ENCODE assay signal across 26 cellular contexts in the genomic region with DNA sequence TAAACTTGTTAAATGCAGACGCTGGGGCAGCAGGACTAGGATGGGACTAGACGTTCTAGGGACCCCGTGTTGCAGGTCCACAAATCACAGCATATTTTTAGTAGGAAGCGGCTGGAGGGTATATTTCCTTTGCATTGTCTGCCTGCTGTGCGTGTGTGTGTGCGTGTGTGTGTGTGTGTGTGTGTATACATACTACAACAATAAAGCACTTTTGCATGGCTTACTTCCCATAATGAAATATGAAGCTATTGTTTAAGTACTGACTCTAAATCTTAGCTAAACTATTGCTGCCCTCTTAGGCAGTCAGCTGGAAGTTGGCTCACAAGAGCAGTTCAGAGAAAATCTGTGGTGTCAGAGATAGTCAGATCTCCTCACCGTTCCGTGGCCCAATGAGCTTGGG.
"Had no signal": no experiment of that assay in that cellular context is flagged by ENCODE, and none has a peak within 500 bp of the region (broad histone marks: within the 10 kb centered on the region; RNA-seq: fewer than 3 reads in every experiment).

No MANE protein-coding gene starts in this region.

- H3K4me3 Mint-ChIP-seq: activated CD4-positive, alpha-beta memory T cell treated with anti-CD3 and anti-CD28 coated beads, Interleukin-2, amount 10 ng/mL, durations not matched to agents 7 days and 5 days; activated CD4-positive, alpha-beta T cell treated with anti-CD3 and anti-CD28 coated beads, Interleukin-2, amount 10 ng/mL, durations not matched to agents 7 days and 5 days; activated CD8-positive, alpha-beta memory T cell treated with anti-CD3 and anti-CD28 coated beads, Interleukin-2, amount 10 ng/mL, durations not matched to agents 7 days and 5 days; activated naive CD8-positive, alpha-beta T cell treated with anti-CD3 and anti-CD28 coated beads for 36 hours; mesothelial cell of epicardium; type B pancreatic cell had no signal

- H3K4me3 ChIP-seq: adrenal gland, body of pancreas, colonic mucosa, dorsolateral prefrontal cortex, gastroesophageal sphincter, hepatocyte, right atrium auricular region, smooth muscle cell, thoracic aorta, vagina had no signal

- H3K27ac Mint-ChIP-seq: mesothelial cell of epicardium, type B pancreatic cell had no signal

- H3K36me3 ChIP-seq: adrenal gland, colonic mucosa, gastroesophageal sphincter, right atrium auricular region, thoracic aorta, vagina had no signal

- H3K4me1 ChIP-seq: adrenal gland, body of pancreas, colonic mucosa, gastroesophageal sphincter, right atrium auricular region, vagina had no signal

- H3K27me3 ChIP-seq: adrenal gland, body of pancreas, colonic mucosa, dorsolateral prefrontal cortex, gastroesophageal sphincter, hepatocyte, right atrium auricular region, vagina had no signal

- H3K4me1 Mint-ChIP-seq: mesothelial cell of epicardium had no signal

- H3K9me3 ChIP-seq: adrenal gland, colonic mucosa, vagina had no signal

- DNase-seq: activated CD4-positive, alpha-beta memory T cell treated with anti-CD3 and anti-CD28 coated beads, Interleukin-2, amount 10 ng/mL, durations not matched to agents 7 days and 5 days; activated CD4-positive, alpha-beta T cell treated with anti-CD3 and anti-CD28 coated beads, Interleukin-2, amount 10 ng/mL, durations not matched to agents 7 days and 5 days; activated CD4-positive, CD25-positive, alpha-beta regulatory T cell treated with anti-CD3 and anti-CD28 coated beads, Interleukin-2, amount 50 U/mL, for 72 hours; activated naive CD4-positive, alpha-beta T cell; activated naive CD8-positive, alpha-beta T cell treated with anti-CD3 and anti-CD28 coated beads for 36 hours; activated T-cell treated with anti-CD3 and anti-CD28 coated beads, Interleukin-2, amount 50 U/mL, for 48 hours; adrenal gland; aorta; body of pancreas; colonic mucosa; dorsolateral prefrontal cortex; effector memory CD4-positive, alpha-beta T cell; left cardiac atrium; left ventricle myocardium superior; stimulated activated CD4-positive, alpha-beta T cell treated with anti-CD3 and anti-CD28 coated beads, Interleukin-1b, Interleukin-23, amount 100 ng/mL, for 48 hours; stimulated activated naive CD4-positive, alpha-beta T cell had no signal

- H3K27me3 Mint-ChIP-seq: activated CD4-positive, alpha-beta T cell treated with anti-CD3 and anti-CD28 coated beads, Interleukin-2, amount 10 ng/mL, durations not matched to agents 7 days and 5 days; activated CD8-positive, alpha-beta memory T cell treated with anti-CD3 and anti-CD28 coated beads, Interleukin-2, amount 10 ng/mL, durations not matched to agents 7 days and 5 days; activated naive CD8-positive, alpha-beta T cell treated with anti-CD3 and anti-CD28 coated beads for 36 hours; type B pancreatic cell had no signal

- H3K27ac ChIP-seq: adrenal gland, body of pancreas, colonic mucosa, dorsolateral prefrontal cortex, gastroesophageal sphincter, hepatocyte, right atrium auricular region, thoracic aorta, vagina, VCaP had no signal

- ATAC-seq: body of pancreas, gastroesophageal sphincter, left cardiac atrium, left ventricle myocardium superior had no signal
